ENCODE assay signal across 8 cellular contexts in genomic region chr14:49863483-49864262, GRCh38. TPM values are rescaled to one million over a fixed set of nuclear protein-coding genes. Genes with fewer than 3 reads are reported as not detected.
A peak's percentile ranks its signal among the peaks of the same experiment; 100 is the strongest.
DNase-seq lines count a peak whose midpoint lies in the region; ATAC-seq and TF ChIP-seq lines count a peak whose summit lies in the region.

No MANE protein-coding gene starts in this region.

- no peak overlapping the region for H3K27ac Mint-ChIP-seq in activated CD4-positive, alpha-beta T cell treated with anti-CD3 and anti-CD28 coated beads, Interleukin-2, amount 10 ng/mL, durations not matched to agents 7 days and 5 days
- H3K27ac Mint-ChIP-seq in immature natural killer cell, result no peak overlapping the region

- H3K36me3 ChIP-seq in tibial artery, result no peaks in the 10 kb centered on the region

- peak overlapping the region; percentile 75 to 79 for H3K4me3 ChIP-seq in tibial artery

- CTCF ChIA-PET in activated CD4-positive, alpha-beta T cell treated with anti-CD3 and anti-CD28 coated beads, Interleukin-2, amount 10 ng/mL, durations not matched to agents 7 days and 5 days (lab: Charles Lee), result interaction anchor here (0.6 to 10.6 kb wide), 29 partner anchors 11 to 393 kb away, joined by 3 to 164 read pairs (median 5); partner anchors contain the start of genes ARF6, DNAAF2, KLHDC2 and NEMF

- ATAC-seq in GM19351 (IDR thresholded peaks at IDR 0.05; ENCODE audit: unreplicated experiment), result no peak

- no peaks in the 10 kb centered on the region for H3K9me3 Mint-ChIP-seq in activated CD4-positive, alpha-beta T cell treated with anti-CD3 and anti-CD28 coated beads, Interleukin-2, amount 10 ng/mL, durations not matched to agents 7 days and 5 days
- peaks cover 0 to 8% (median 3%) of the 10 kb centered on the region in 6 donors for H3K9me3 Mint-ChIP-seq in immature natural killer cell

- no peaks in the 10 kb centered on the region for H3K27me3 Mint-ChIP-seq in activated CD4-positive, alpha-beta T cell treated with anti-CD3 and anti-CD28 coated beads, Interleukin-2, amount 10 ng/mL, durations not matched to agents 7 days and 5 days
- peaks cover 19 to 30% (median 29%) of the 10 kb centered on the region in 3 donors for H3K27me3 Mint-ChIP-seq in immature natural killer cell (ENCODE audit: low read depth in 3 of 3)

- DNase-seq in activated CD4-positive, alpha-beta T cell treated with anti-CD3 and anti-CD28 coated beads, Interleukin-2, amount 10 ng/mL, durations not matched to agents 7 days and 5 days, result peak; percentile 41
- DNase-seq in activated CD4-positive, alpha-beta T cell treated with anti-CD3 and anti-CD28 coated beads, Interleukin-2, amount 50 U/mL, for 1 hour, result no peak
- DNase-seq in immature natural killer cell (peak; percentile 33 to 43 (median 41)), tibial artery (no peak), iPS-NIHi7 (ENCODE audit: extremely low spot score) (no peak), kidney glomerular epithelial cell (lab: John Stamatoyannopoulos, UW) (no peak)

- H3K27ac ChIP-seq in VCaP (peak overlapping the region; percentile 88), tibial artery (peak overlapping the region; percentile 93 to 96)

- no peak overlapping the region for H3K4me3 Mint-ChIP-seq in activated CD4-positive, alpha-beta T cell treated with anti-CD3 and anti-CD28 coated beads, Interleukin-2, amount 10 ng/mL, durations not matched to agents 7 days and 5 days
- no peak overlapping the region for H3K4me3 Mint-ChIP-seq in immature natural killer cell

- H3K27me3 ChIP-seq in tibial artery, result no peaks in the 10 kb centered on the region

- H3K36me3 Mint-ChIP-seq in activated CD4-positive, alpha-beta T cell treated with anti-CD3 and anti-CD28 coated beads, Interleukin-2, amount 10 ng/mL, durations not matched to agents 7 days and 5 days (ENCODE audit: low read depth), result no peaks in the 10 kb centered on the region
- H3K36me3 Mint-ChIP-seq in immature natural killer cell, result peaks cover 0 to 7% (median 0%) of the 10 kb centered on the region in 3 donors

- POLR2A ChIA-PET in activated CD4-positive, alpha-beta T cell treated with anti-CD3 and anti-CD28 coated beads, Interleukin-2, amount 10 ng/mL, durations not matched to agents 7 days and 5 days (lab: Charles Lee), result interaction anchor here (0.5 to 1.8 kb wide), 7 partner anchors 82 to 199 kb away, joined by 3 to 17 read pairs (median 6); partner anchors contain the start of gene KLHDC2

- no peaks in the 10 kb centered on the region for H3K9me3 ChIP-seq in tibial artery

- intact Hi-C loops in tibial artery (cut with DNase I; ENCODE audit: low total_unique reads), result no loop called here

- H3K4me1 ChIP-seq in tibial artery, result peaks cover 0 to 30% (median 15%) of the 10 kb centered on the region in 4 donors

- TF ChIP-seq CTCF in VCaP (conservative IDR thresholded peaks at IDR 0.05) (no peak), tibial artery (IDR thresholded peaks at IDR 0.05) (no peak)

- H3K4me1 Mint-ChIP-seq in activated CD4-positive, alpha-beta T cell treated with anti-CD3 and anti-CD28 coated beads, Interleukin-2, amount 10 ng/mL, durations not matched to agents 7 days and 5 days, result peaks cover 25% of the 10 kb centered on the region
- H3K4me1 Mint-ChIP-seq in immature natural killer cell, result peaks cover 17 to 24% of the 10 kb centered on the region in 2 donors

RNA-seq across cellular contexts. Expression of gene NEMF, which starts 11.1 kb away (rescaled TPM):
- 10 to 100 TPM; 76.7 to 89.1 TPM for total RNA-seq in activated CD4-positive, alpha-beta T cell treated with anti-CD3 and anti-CD28 coated beads, Interleukin-2, amount 10 ng/mL, durations not matched to agents 7 days and 5 days
- polyA plus RNA-seq in immature natural killer cell, result 10 to 100 TPM; 28.7 to 54.4 (median 33.4) TPM

RNA-seq across cellular contexts. Expression of gene ARF6, which starts 29.2 kb away (rescaled TPM):
- total RNA-seq in activated CD4-positive, alpha-beta T cell treated with anti-CD3 and anti-CD28 coated beads, Interleukin-2, amount 10 ng/mL, durations not matched to agents 7 days and 5 days, result 100 to 1,000 TPM; 160 to 165 TPM
- 100 to 1,000 TPM; 163 to 242 (median 169) TPM for polyA plus RNA-seq in immature natural killer cell

Comparison
In these comparisons a context has a peak if more than half of its experiments do, and no peak if none do; other contexts are left out.
1. DNase-seq: peak in activated CD4-positive, alpha-beta T cell treated with anti-CD3 and anti-CD28 coated beads, Interleukin-2, amount 10 ng/mL, durations not matched to agents 7 days and 5 days (single experiment) and immature natural killer cell (3 of 3); none in activated CD4-positive, alpha-beta T cell treated with anti-CD3 and anti-CD28 coated beads, Interleukin-2, amount 50 U/mL, for 1 hour (single experiment), tibial artery (0 of 2), iPS-NIHi7 (single experiment) and kidney glomerular epithelial cell (single experiment).